12 cellular contexts compared by ENCODE assay signal in genomic region chrX:30196322-30196721, GRCh38. TPM values are rescaled to one million over a fixed set of nuclear protein-coding genes. Genes with fewer than 3 reads are reported as not detected.
A peak's percentile ranks its signal among the peaks of the same experiment; 100 is the strongest.
DNase-seq lines count a peak whose midpoint lies in the region; ATAC-seq and TF ChIP-seq lines count a peak whose summit lies in the region.
"Had no signal": no experiment of that assay in that cellular context is flagged by ENCODE, and none has a peak within 500 bp of the region (broad histone marks: within the 10 kb centered on the region; RNA-seq: fewer than 3 reads in every experiment).

No MANE protein-coding gene starts in this region.

- no peaks in the 10 kb centered on the region for H3K36me3 Mint-ChIP-seq in osteocyte (ENCODE audit: unreplicated experiment)

- no peak overlapping the region for H3K27ac Mint-ChIP-seq in osteocyte (ENCODE audit: unreplicated experiment)

- DNase-seq in DMS 273 (lab: John Stamatoyannopoulos, UW; ENCODE audit: unreplicated experiment) (peak; percentile 18), DMS 273 treated with DMSO at 0.1 percent for 48 hours (lab: John Stamatoyannopoulos, UW) (no peak), KBM-7 (peak; percentile 5), astrocyte of the hippocampus (ENCODE audit: low read depth, low spot score) (peak; percentile 15), osteocyte (ENCODE audit: extremely low spot score, unreplicated experiment) (no peak), GF-D8 (lab: John Stamatoyannopoulos, UW) (no peak)
- no peak for DNase-seq in stimulated activated CD4-positive, alpha-beta T cell treated with anti-CD3 and anti-CD28 coated beads, Interleukin-1b, Interleukin-23, amount 100 ng/mL, for 48 hours
- DNase-seq: 8988T; activated CD8-positive, alpha-beta memory T cell treated with anti-CD3 and anti-CD28 coated beads, Interleukin-2, amount 50 U/mL, for 4 hours; dorsolateral prefrontal cortex; left ventricle myocardium superior had no signal

- H3K9me3 Mint-ChIP-seq in osteocyte (ENCODE audit: unreplicated experiment) = no peaks in the 10 kb centered on the region

- H3K4me3 Mint-ChIP-seq in osteocyte (ENCODE audit: unreplicated experiment) = no peak overlapping the region

- H3K27me3 Mint-ChIP-seq in osteocyte (ENCODE audit: unreplicated experiment) = peaks cover 10% of the 10 kb centered on the region

- in situ Hi-C loops in KBM-7 (cut with MboI; ENCODE audit: low pct_unique_long_range_greater_than_20kb, low sequenced_read_pairs) = no loop called here

- no peak for ATAC-seq in HG02678 (IDR thresholded peaks at IDR 0.05; ENCODE audit: unreplicated experiment)
- ATAC-seq: left ventricle myocardium superior had no signal

- H3K4me1 Mint-ChIP-seq in osteocyte (ENCODE audit: unreplicated experiment) = no peaks in the 10 kb centered on the region

- TF ChIP-seq CTCF in osteocyte (IDR thresholded peaks at IDR 0.05) = peak; percentile 42

RNA-seq across cellular contexts. Expression of gene MAGEB2, which starts 19.0 kb away (rescaled TPM):
- total RNA-seq in osteocyte = not detected in 2 replicates
- total RNA-seq: dorsolateral prefrontal cortex, left ventricle myocardium superior had no signal

RNA-seq across cellular contexts. Expression of gene MAGEB3, which starts 34.1 kb away (rescaled TPM):
- total RNA-seq in osteocyte = not detected in 2 replicates
- total RNA-seq: dorsolateral prefrontal cortex, left ventricle myocardium superior had no signal

RNA-seq across cellular contexts. Expression of gene MAGEB4, which starts 45.5 kb away (rescaled TPM):
- not detected in 2 replicates for total RNA-seq in osteocyte
- total RNA-seq: left ventricle myocardium superior had no signal

RNA-seq across cellular contexts. Expression of gene MAGEB1, which starts 50.6 kb away (rescaled TPM):
- not detected in 2 replicates for total RNA-seq in osteocyte
- total RNA-seq: dorsolateral prefrontal cortex, left ventricle myocardium superior had no signal

Comparison
In these comparisons a context has a peak if more than half of its experiments do, and no peak if none do; other contexts are left out.
1. DNase-seq: peak in DMS 273 (single experiment), KBM-7 (single experiment) and astrocyte of the hippocampus (single experiment); none in DMS 273 treated with DMSO at 0.1 percent for 48 hours (single experiment), osteocyte (single experiment), GF-D8 (single experiment) and stimulated activated CD4-positive, alpha-beta T cell treated with anti-CD3 and anti-CD28 coated beads, Interleukin-1b, Interleukin-23, amount 100 ng/mL, for 48 hours (single experiment).